Comparison of ENCODE assay signal across 15 cellular contexts in the genomic region with DNA sequence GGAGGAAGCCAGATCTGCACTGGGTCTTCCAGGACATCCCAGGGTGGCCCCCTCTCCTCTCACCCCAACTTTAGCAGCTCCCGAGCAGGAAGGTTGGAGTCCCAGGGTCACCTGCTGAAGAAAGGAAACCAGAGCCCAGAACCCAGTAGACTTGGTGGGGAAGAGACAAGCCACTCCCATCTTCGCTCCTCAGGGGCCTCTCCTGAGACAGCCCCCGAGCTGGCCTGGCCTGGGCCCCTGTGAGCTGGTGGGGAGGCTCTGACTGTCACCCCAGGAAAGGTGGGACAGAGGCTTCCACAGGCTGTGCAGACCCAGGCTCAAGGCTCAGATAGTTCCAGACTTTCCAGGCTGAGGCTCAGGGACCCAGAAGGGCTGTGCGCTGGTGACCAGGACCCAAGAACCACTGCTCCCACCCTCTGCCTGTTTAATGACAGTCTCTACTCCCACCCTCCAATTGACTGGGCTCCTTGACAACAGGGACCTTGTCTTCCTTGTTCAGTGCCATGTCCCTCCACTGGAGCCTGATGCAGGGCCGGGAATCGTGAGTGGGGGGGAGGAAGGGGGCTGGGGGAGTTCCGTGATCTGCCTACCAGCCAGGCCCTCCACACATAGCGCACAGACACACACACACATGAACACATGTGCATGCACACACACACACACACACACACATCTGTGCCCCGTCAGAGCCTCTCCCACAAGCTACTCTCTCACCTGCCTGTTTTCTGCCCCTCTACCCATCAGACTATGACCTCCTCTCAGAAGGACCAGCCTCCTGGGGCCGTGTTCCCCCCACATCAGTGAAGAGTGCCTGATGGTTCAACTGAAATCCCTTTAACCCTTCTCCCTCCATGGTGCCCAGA.
"Had no signal": no experiment of that assay in that cellular context is flagged by ENCODE, and none has a peak within 500 bp of the region (broad histone marks: within the 10 kb centered on the region; RNA-seq: fewer than 3 reads in every experiment).

No MANE protein-coding gene starts in this region.

- H3K27ac ChIP-seq: colonic mucosa, gastrocnemius medialis, heart left ventricle, transverse colon had no signal

- H3K36me3 ChIP-seq: colonic mucosa, gastrocnemius medialis, heart left ventricle, transverse colon had no signal

- H3K9me3 ChIP-seq: colonic mucosa, gastrocnemius medialis, heart left ventricle, transverse colon had no signal

- H3K36me3 Mint-ChIP-seq: activated naive CD8-positive, alpha-beta T cell treated with anti-CD3 and anti-CD28 coated beads, Interleukin-2, amount 10 ng/mL, durations not matched to agents 7 days and 5 days; brain; naive thymus-derived CD4-positive, alpha-beta T cell had no signal

- H3K27ac Mint-ChIP-seq: activated CD4-positive, alpha-beta T cell treated with anti-CD3 and anti-CD28 coated beads, Interleukin-2, amount 10 ng/mL, durations not matched to agents 7 days and 5 days; activated naive CD8-positive, alpha-beta T cell treated with anti-CD3 and anti-CD28 coated beads, Interleukin-2, amount 10 ng/mL, durations not matched to agents 7 days and 5 days; activated T-cell treated with anti-CD3 and anti-CD28 coated beads, Interleukin-2, amount 50 U/mL, for 24 hours; activated T-helper 2 cell treated with anti-CD3 and anti-CD28 coated beads, Interferon-gamma antibody, Interleukin-2, Interleukin-4, amounts not matched to agents 10 μg/mL and 5 μg/mL and 100 μg/mL, durations not matched to agents 14 hours and 24 hours and 36 hours; naive thymus-derived CD4-positive, alpha-beta T cell had no signal

- H3K27me3 ChIP-seq: colonic mucosa, gastrocnemius medialis had no signal

- DNase-seq: activated CD4-positive, alpha-beta T cell treated with anti-CD3 and anti-CD28 coated beads, Interleukin-2, amount 10 ng/mL, durations not matched to agents 7 days and 5 days; activated naive CD4-positive, alpha-beta T cell treated with Interleukin-2 at 50 U/mL for 16 hours; activated naive CD8-positive, alpha-beta T cell treated with anti-CD3 and anti-CD28 coated beads, Interleukin-2, amount 10 ng/mL, durations not matched to agents 7 days and 5 days; activated T-cell treated with anti-CD3 and anti-CD28 coated beads, Interleukin-2, amount 50 U/mL, for 24 hours; central memory CD4-positive, alpha-beta T cell; colonic mucosa; gastrocnemius medialis; heart left ventricle; left ventricle myocardium superior; naive thymus-derived CD4-positive, alpha-beta T cell; stimulated activated naive CD8-positive, alpha-beta T cell treated with anti-CD3 and anti-CD28 coated beads, Interleukin-15, Interleukin-2, amounts not matched to agents 100 U/mL and 50 U/mL, for 24 hours; transverse colon had no signal

- ATAC-seq: esophagus mucosa; gastrocnemius medialis; heart left ventricle; left ventricle myocardium superior; naive thymus-derived CD4-positive, alpha-beta T cell; stimulated activated naive CD8-positive, alpha-beta T cell treated with anti-CD3 and anti-CD28 coated beads, Interleukin-15, Interleukin-2, amounts not matched to agents 100 U/mL and 50 U/mL, for 24 hours had no signal

- H3K4me1 ChIP-seq: colonic mucosa, gastrocnemius medialis, heart left ventricle, transverse colon had no signal

- H3K4me3 ChIP-seq: colonic mucosa, gastrocnemius medialis, heart left ventricle, transverse colon had no signal

- H3K27me3 Mint-ChIP-seq: activated CD4-positive, alpha-beta T cell treated with anti-CD3 and anti-CD28 coated beads, Interleukin-2, amount 10 ng/mL, durations not matched to agents 7 days and 5 days; activated naive CD8-positive, alpha-beta T cell treated with anti-CD3 and anti-CD28 coated beads, Interleukin-2, amount 10 ng/mL, durations not matched to agents 7 days and 5 days had no signal

- H3K4me3 Mint-ChIP-seq: activated CD4-positive, alpha-beta T cell treated with anti-CD3 and anti-CD28 coated beads, Interleukin-2, amount 10 ng/mL, durations not matched to agents 7 days and 5 days; activated naive CD8-positive, alpha-beta T cell treated with anti-CD3 and anti-CD28 coated beads, Interleukin-2, amount 10 ng/mL, durations not matched to agents 7 days and 5 days; activated T-cell treated with anti-CD3 and anti-CD28 coated beads, Interleukin-2, amount 50 U/mL, for 24 hours; brain; naive thymus-derived CD4-positive, alpha-beta T cell had no signal

- H3K4me1 Mint-ChIP-seq: activated CD4-positive, alpha-beta T cell treated with anti-CD3 and anti-CD28 coated beads, Interleukin-2, amount 10 ng/mL, durations not matched to agents 7 days and 5 days; activated naive CD8-positive, alpha-beta T cell treated with anti-CD3 and anti-CD28 coated beads, Interleukin-2, amount 10 ng/mL, durations not matched to agents 7 days and 5 days had no signal

- H3K9me3 Mint-ChIP-seq: activated CD4-positive, alpha-beta T cell treated with anti-CD3 and anti-CD28 coated beads, Interleukin-2, amount 10 ng/mL, durations not matched to agents 7 days and 5 days; activated naive CD8-positive, alpha-beta T cell treated with anti-CD3 and anti-CD28 coated beads, Interleukin-2, amount 10 ng/mL, durations not matched to agents 7 days and 5 days; activated T-cell treated with anti-CD3 and anti-CD28 coated beads, Interleukin-2, amount 50 U/mL, for 24 hours; activated T-helper 2 cell treated with anti-CD3 and anti-CD28 coated beads, Interferon-gamma antibody, Interleukin-2, Interleukin-4, amounts not matched to agents 10 μg/mL and 5 μg/mL and 100 μg/mL, durations not matched to agents 14 hours and 24 hours and 36 hours; naive thymus-derived CD4-positive, alpha-beta T cell had no signal
